Comparison of ENCODE assay signal across 1 cellular context in the genomic region with DNA sequence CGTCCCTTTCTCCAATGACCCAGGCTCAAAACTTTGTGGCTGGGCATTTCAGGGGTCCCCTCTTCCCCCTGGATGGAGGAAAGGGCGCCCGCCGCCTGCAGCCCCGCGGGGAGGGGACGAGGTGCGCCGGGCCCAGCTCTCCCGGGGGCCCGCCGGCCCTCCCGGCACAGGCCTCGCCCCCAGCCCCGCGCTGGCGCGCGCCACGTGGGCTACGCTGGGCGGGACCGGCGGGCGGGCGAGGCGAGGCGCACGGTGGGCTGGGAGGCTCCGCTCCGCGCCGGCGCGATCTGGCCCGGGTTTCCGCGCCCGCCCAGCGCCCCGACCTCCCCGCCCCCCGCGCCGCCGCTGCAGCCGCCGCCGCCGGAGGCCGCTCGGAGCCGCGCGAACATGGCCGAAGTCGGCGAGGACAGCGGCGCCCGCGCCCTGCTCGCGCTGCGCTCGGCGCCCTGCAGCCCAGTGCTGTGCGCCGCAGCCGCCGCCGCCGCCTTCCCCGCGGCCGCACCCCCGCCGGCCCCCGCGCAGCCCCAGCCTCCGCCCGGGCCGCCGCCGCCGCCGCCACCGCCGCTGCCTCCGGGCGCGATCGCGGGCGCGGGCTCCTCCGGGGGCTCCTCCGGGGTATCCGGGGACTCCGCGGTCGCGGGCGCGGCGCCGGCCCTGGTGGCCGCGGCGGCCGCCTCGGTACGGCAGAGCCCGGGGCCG.
TF ChIP-seq lines count a peak whose summit lies in the region.

FOXK1 (plus strand) TSS at position 374 of the 699 bp plus-strand sequence; CDS start at position 388, 14 bp downstream.

TF ChIP-seq in HepG2, 621 proteins besides CTCF, POLR2A, EP300 and RAD21 (continued from another document and continues in another):
- TF ChIP-seq, protein P1, sequence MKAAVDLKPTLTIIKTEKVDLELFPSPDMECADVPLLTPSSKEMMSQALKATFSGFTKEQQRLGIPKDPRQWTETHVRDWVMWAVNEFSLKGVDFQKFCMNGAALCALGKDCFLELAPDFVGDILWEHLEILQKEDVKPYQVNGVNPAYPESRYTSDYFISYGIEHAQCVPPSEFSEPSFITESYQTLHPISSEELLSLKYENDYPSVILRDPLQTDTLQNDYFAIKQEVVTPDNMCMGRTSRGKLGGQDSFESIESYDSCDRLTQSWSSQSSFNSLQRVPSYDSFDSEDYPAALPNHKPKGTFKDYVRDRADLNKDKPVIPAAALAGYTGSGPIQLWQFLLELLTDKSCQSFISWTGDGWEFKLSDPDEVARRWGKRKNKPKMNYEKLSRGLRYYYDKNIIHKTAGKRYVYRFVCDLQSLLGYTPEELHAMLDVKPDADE (CRISPR knock-in tag; IDR thresholded peaks at IDR 0.05), result no peak
- TF ChIP-seq ZNF574 (CRISPR knock-in tag; IDR thresholded peaks at IDR 0.05) (peak; percentile 30), GTF2F1 (IDR thresholded peaks at IDR 0.05; ENCODE audit: low read length) (no peak), MYNN (CRISPR knock-in tag; IDR thresholded peaks at IDR 0.05; ENCODE audit: low read depth) (no peak), ZNF674 (CRISPR knock-in tag; IDR thresholded peaks at IDR 0.05; ENCODE audit: low read depth) (no peak), MAX (IDR thresholded peaks at IDR 0.05) (peak; percentile 98), CSRNP2 (CRISPR knock-in tag; conservative IDR thresholded peaks at IDR 0.05; ENCODE audit: low read depth) (peak; percentile 66; the same call in 1 of the 2 replicates), ZNF800 (CRISPR knock-in tag; IDR thresholded peaks at IDR 0.05) (no peak), ZFP36 (IDR thresholded peaks at IDR 0.05; ENCODE audit: borderline replicate concordance, low read depth, low read length, partially characterized antibody) (no peak), ZNF510 (CRISPR knock-in tag; IDR thresholded peaks at IDR 0.05; ENCODE audit: low read depth) (no peak), RBFOX2 (IDR thresholded peaks at IDR 0.05; ENCODE audit: low read depth, low read length) (peak; percentile 46), MTF2 (CRISPR knock-in tag; IDR thresholded peaks at IDR 0.05; ENCODE audit: borderline replicate concordance) (no peak), ZFYVE20 (CRISPR knock-in tag; IDR thresholded peaks at IDR 0.05; ENCODE audit: borderline replicate concordance, low read depth) (0 out of 2 replicates have a peak, but pooled peaks have one; percentile 43), THYN1 (CRISPR knock-in tag; IDR thresholded peaks at IDR 0.05; ENCODE audit: borderline replicate concordance, low read depth) (no peak), RFX1 (IDR thresholded peaks at IDR 0.05) (no peak), ZNF432 (CRISPR knock-in tag; IDR thresholded peaks at IDR 0.05; ENCODE audit: borderline replicate concordance) (no peak), TFDP2 (CRISPR knock-in tag; IDR thresholded peaks at IDR 0.05) (peak; percentile 72), TCF7L2 (IDR thresholded peaks at IDR 0.05; ENCODE audit: low read depth, low read length) (no peak), GMEB2 (CRISPR knock-in tag; IDR thresholded peaks at IDR 0.05; ENCODE audit: low read depth) (no peak), HMGA1 (CRISPR knock-in tag; conservative IDR thresholded peaks at IDR 0.05) (no peak), ZNF589 (CRISPR knock-in tag; conservative IDR thresholded peaks at IDR 0.05) (no peak), HMGXB4 (CRISPR knock-in tag; IDR thresholded peaks at IDR 0.05; ENCODE audit: borderline replicate concordance in 1 of 2, low read depth in 1 of 2) (no peak), TBX2 (CRISPR knock-in tag; IDR thresholded peaks at IDR 0.05; ENCODE audit: borderline replicate concordance) (no peak), AKAP8 (CRISPR knock-in tag; IDR thresholded peaks at IDR 0.05) (no peak), ZMYM2 (CRISPR knock-in tag; IDR thresholded peaks at IDR 0.05) (no peak), ZNF768 (CRISPR knock-in tag; IDR thresholded peaks at IDR 0.05) (0 out of 2 replicates have a peak, but pooled peaks have one; percentile 22), REL (CRISPR knock-in tag; conservative IDR thresholded peaks at IDR 0.05) (no peak), HMG20B (CRISPR knock-in tag; conservative IDR thresholded peaks at IDR 0.05) (no peak), ZNF446 (CRISPR knock-in tag; IDR thresholded peaks at IDR 0.05) (0 out of 2 replicates have a peak, but pooled peaks have one; percentile 4), TFDP1 (CRISPR knock-in tag; IDR thresholded peaks at IDR 0.05; ENCODE audit: borderline replicate concordance) (peak; percentile 91), ZNF766 (CRISPR knock-in tag; IDR thresholded peaks at IDR 0.05; ENCODE audit: borderline replicate concordance) (peak; percentile 49; the same call in 1 of the 2 replicates), ATF7-NPFF (CRISPR knock-in tag; IDR thresholded peaks at IDR 0.05; ENCODE audit: low read depth) (peak; percentile 49; the same call in 1 of the 2 replicates), ZZZ3 (CRISPR knock-in tag; IDR thresholded peaks at IDR 0.05; ENCODE audit: borderline replicate concordance) (no peak), ZNF878 (CRISPR knock-in tag; IDR thresholded peaks at IDR 0.05) (no peak)
- TF ChIP-seq, protein P2, sequence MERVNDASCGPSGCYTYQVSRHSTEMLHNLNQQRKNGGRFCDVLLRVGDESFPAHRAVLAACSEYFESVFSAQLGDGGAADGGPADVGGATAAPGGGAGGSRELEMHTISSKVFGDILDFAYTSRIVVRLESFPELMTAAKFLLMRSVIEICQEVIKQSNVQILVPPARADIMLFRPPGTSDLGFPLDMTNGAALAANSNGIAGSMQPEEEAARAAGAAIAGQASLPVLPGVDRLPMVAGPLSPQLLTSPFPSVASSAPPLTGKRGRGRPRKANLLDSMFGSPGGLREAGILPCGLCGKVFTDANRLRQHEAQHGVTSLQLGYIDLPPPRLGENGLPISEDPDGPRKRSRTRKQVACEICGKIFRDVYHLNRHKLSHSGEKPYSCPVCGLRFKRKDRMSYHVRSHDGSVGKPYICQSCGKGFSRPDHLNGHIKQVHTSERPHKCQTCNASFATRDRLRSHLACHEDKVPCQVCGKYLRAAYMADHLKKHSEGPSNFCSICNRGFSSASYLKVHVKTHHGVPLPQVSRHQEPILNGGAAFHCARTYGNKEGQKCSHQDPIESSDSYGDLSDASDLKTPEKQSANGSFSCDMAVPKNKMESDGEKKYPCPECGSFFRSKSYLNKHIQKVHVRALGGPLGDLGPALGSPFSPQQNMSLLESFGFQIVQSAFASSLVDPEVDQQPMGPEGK (CRISPR knock-in tag; IDR thresholded peaks at IDR 0.05), result no peak
- TF ChIP-seq, protein P3, sequence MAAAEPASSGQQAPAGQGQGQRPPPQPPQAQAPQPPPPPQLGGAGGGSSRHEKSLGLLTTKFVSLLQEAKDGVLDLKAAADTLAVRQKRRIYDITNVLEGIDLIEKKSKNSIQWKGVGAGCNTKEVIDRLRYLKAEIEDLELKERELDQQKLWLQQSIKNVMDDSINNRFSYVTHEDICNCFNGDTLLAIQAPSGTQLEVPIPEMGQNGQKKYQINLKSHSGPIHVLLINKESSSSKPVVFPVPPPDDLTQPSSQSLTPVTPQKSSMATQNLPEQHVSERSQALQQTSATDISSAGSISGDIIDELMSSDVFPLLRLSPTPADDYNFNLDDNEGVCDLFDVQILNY (CRISPR knock-in tag; conservative IDR thresholded peaks at IDR 0.05), result peak; percentile 45; the same call in 1 of the 2 replicates
- TF ChIP-seq, protein P4, sequence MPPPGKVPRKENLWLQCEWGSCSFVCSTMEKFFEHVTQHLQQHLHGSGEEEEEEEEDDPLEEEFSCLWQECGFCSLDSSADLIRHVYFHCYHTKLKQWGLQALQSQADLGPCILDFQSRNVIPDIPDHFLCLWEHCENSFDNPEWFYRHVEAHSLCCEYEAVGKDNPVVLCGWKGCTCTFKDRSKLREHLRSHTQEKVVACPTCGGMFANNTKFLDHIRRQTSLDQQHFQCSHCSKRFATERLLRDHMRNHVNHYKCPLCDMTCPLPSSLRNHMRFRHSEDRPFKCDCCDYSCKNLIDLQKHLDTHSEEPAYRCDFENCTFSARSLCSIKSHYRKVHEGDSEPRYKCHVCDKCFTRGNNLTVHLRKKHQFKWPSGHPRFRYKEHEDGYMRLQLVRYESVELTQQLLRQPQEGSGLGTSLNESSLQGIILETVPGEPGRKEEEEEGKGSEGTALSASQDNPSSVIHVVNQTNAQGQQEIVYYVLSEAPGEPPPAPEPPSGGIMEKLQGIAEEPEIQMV (CRISPR knock-in tag; IDR thresholded peaks at IDR 0.05; ENCODE audit: low read depth), result no peak
